18 cellular contexts compared by ENCODE assay signal in the genomic region with DNA sequence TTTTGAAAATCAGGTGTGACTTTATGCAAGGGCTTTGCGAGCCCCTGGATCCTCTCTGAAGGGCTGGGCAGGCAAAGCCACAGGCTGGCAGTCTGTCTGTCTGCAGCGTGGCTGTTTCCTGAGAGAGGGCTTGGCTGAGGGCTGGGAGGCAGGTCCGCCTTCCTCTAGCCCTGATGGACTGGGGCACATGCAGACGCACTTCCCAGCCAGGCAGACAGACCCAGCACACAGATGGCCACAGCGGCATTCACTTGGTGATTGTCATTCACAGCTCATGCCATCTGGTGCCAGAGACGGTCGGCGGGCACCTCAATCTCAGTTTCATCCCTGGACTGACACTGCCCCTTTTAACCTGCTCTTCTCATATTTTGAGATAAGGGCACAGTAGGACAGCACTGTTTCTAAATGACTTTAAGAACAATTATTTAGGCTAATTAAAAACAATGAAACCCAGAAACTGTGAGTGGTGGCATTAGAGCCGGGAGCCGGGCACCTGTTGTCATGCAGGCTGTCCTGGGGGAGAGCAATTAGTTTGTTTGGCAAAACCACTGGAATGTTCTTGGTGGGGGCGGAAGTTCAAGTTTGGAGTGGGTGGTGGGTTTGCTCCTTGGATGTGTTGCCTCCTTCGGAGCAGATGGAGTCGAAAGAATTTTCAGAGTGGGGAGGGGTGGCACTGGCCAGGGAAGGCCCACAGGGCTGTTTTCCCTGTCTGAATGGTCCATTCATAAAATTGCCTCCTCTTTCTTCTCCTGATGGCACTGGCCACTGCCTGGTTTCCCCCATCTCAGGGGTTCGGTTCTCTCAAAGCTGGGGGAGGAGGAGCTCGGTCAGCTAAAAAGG. TPM values are rescaled to one million over a fixed set of nuclear protein-coding genes. Genes with fewer than 3 reads are reported as not detected.
DNase-seq lines count a peak whose midpoint lies in the region; TF ChIP-seq lines count a peak whose summit lies in the region.
"Had no signal": no experiment of that assay in that cellular context is flagged by ENCODE, and none has a peak within 500 bp of the region (broad histone marks: within the 10 kb centered on the region; RNA-seq: fewer than 3 reads in every experiment).

No MANE protein-coding gene starts in this region.

- H3K27me3 ChIP-seq in transverse colon, result no peaks in the 10 kb centered on the region
- H3K27me3 ChIP-seq: brain microvascular endothelial cell, neutrophil, testis had no signal

- in situ Hi-C loops in transverse colon (cut with MboI; ENCODE audit: low pct_ligation_motif_present in 1 of 4, low pct_unique_long_range_greater_than_20kb in 1 of 4, low sequenced_read_pairs in 3 of 4), result loop anchor here in 1 of 4 donors (10.0 kb wide), 1 partner anchor 75 kb away; no protein-coding TSS in a partner anchor

- TF ChIP-seq EP300 in transverse colon (IDR thresholded peaks at IDR 0.05; ENCODE audit: low read depth), result no peak

- no peak overlapping the region for H3K4me3 Mint-ChIP-seq in progenitor cell of endocrine pancreas (ENCODE audit: low read depth)
- H3K4me3 Mint-ChIP-seq: activated CD4-positive, alpha-beta T cell treated with anti-CD3 and anti-CD28 coated beads, Interleukin-2, amount 10 ng/mL, durations not matched to agents 7 days and 5 days; HFFc6; mesothelial cell of epicardium had no signal

- H3K27ac Mint-ChIP-seq in progenitor cell of endocrine pancreas, result peak overlapping the region; percentile 21
- H3K27ac Mint-ChIP-seq: activated CD4-positive, alpha-beta T cell treated with anti-CD3 and anti-CD28 coated beads, Interleukin-2, amount 10 ng/mL, durations not matched to agents 7 days and 5 days; HFFc6 had no signal

- H3K9me3 ChIP-seq in transverse colon, result no peaks in the 10 kb centered on the region
- H3K9me3 ChIP-seq: neutrophil, testis had no signal

- intact Hi-C loops in transverse colon (cut with DNase I; ENCODE audit: low total_unique reads), result loop anchor here (5.0 kb wide), 1 partner anchor 63 kb away; no protein-coding TSS in a partner anchor

- DNase-seq in GDM1 (lab: John Stamatoyannopoulos, UW) (peak; percentile 33), NCI-H524 (lab: John Stamatoyannopoulos, UW) (peak; percentile 31 to 68), cerebellum (ENCODE audit: low spot score) (peak; percentile 82), progenitor cell of endocrine pancreas (ENCODE audit: low spot score, unreplicated experiment) (no peak), transverse colon (no peak), NCI-H1417 treated with DMSO at 0.1 percent for 48 hours (lab: John Stamatoyannopoulos, UW) (no peak)
- DNase-seq in stimulated activated naive CD4-positive, alpha-beta T cell (lab: John Stamatoyannopoulos, UW), result no peak
- DNase-seq: activated CD4-positive, alpha-beta T cell treated with anti-CD3 and anti-CD28 coated beads, Interleukin-2, amount 10 ng/mL, durations not matched to agents 7 days and 5 days; activated naive CD4-positive, alpha-beta T cell treated with anti-CD3 and anti-CD28 coated beads, Interleukin-2, amount 50 U/mL, for 16 hours; activated T-cell treated with anti-CD3 and anti-CD28 coated beads for 4 hours; AML-193; brain microvascular endothelial cell; HFFc6; stimulated activated CD4-positive, alpha-beta T cell treated with anti-CD3 and anti-CD28 coated beads, Interleukin-4, amount 100 ng/mL, for 24 hours; stimulated activated CD8-positive, alpha-beta memory T cell treated with anti-CD3 and anti-CD28 coated beads, Interleukin-4, amount 100 ng/mL, for 48 hours; testis had no signal

- no peaks in the 10 kb centered on the region for H3K4me1 ChIP-seq in transverse colon
- H3K4me1 ChIP-seq: testis had no signal

- WGBS in transverse colon (ENCODE audit: low coverage in 1 of 2), 2 donors, result 50 to 84% methylated on average over 2 to 15 of the region's 15 CpGs

- no peaks in the 10 kb centered on the region for H3K36me3 Mint-ChIP-seq in progenitor cell of endocrine pancreas (ENCODE audit: insufficient read depth)
- H3K36me3 Mint-ChIP-seq: mesothelial cell of epicardium had no signal

- peaks cover 25% of the 10 kb centered on the region for H3K27me3 Mint-ChIP-seq in progenitor cell of endocrine pancreas

- no peak overlapping the region for H3K4me3 ChIP-seq in transverse colon
- H3K4me3 ChIP-seq: testis had no signal

- TF ChIP-seq CTCF in progenitor cell of endocrine pancreas (IDR thresholded peaks at IDR 0.05; ENCODE audit: unreplicated experiment) (no peak), transverse colon (IDR thresholded peaks at IDR 0.05) (no peak)

- no peak overlapping the region for H3K27ac ChIP-seq in transverse colon
- H3K27ac ChIP-seq: brain microvascular endothelial cell, neutrophil, testis had no signal

- H3K4me1 Mint-ChIP-seq in progenitor cell of endocrine pancreas (ENCODE audit: low read depth), result peaks cover 11% of the 10 kb centered on the region
- H3K4me1 Mint-ChIP-seq: activated CD4-positive, alpha-beta T cell treated with anti-CD3 and anti-CD28 coated beads, Interleukin-2, amount 10 ng/mL, durations not matched to agents 7 days and 5 days had no signal

- H3K36me3 ChIP-seq in transverse colon, result no peaks in the 10 kb centered on the region
- H3K36me3 ChIP-seq: brain microvascular endothelial cell, neutrophil had no signal

- H3K9me3 Mint-ChIP-seq in progenitor cell of endocrine pancreas (ENCODE audit: low read depth), result no peaks in the 10 kb centered on the region
- H3K9me3 Mint-ChIP-seq: activated CD4-positive, alpha-beta T cell treated with anti-CD3 and anti-CD28 coated beads, Interleukin-2, amount 10 ng/mL, durations not matched to agents 7 days and 5 days; HFFc6; mesothelial cell of epicardium had no signal

- TF ChIP-seq POLR2A in transverse colon (IDR thresholded peaks at IDR 0.05), result no peak

RNA-seq across cellular contexts. Expression of gene RBM20, which starts 35.7 kb away (rescaled TPM):
- 0.91 TPM for total RNA-seq in cerebellum
- total RNA-seq in progenitor cell of endocrine pancreas, result 1.5 and 2.7 TPM in 2 replicates
- 10 to 100 TPM in 1 of 4 donors, 1 to 10 TPM in 3; 1.2 to 10.5 (median 2.9) TPM for total RNA-seq in transverse colon
- total RNA-seq: activated CD4-positive, alpha-beta T cell treated with anti-CD3 and anti-CD28 coated beads, Interleukin-2, amount 10 ng/mL, durations not matched to agents 7 days and 5 days; HFFc6 had no signal

Comparison
In these comparisons a context has a peak if more than half of its experiments do, and no peak if none do; other contexts are left out.
1. DNase-seq: peak in GDM1 (single experiment), NCI-H524 (2 of 2) and cerebellum (single experiment); none in progenitor cell of endocrine pancreas (single experiment), transverse colon (single experiment), stimulated activated naive CD4-positive, alpha-beta T cell (0 of 6) and NCI-H1417 treated with DMSO at 0.1 percent for 48 hours (single experiment).